In genomic region chr16:48374255-48374654, GRCh38 we compare ENCODE assay signal across 1 cellular context.
A peak's percentile ranks its signal among the peaks of the same experiment; 100 is the strongest.
TF ChIP-seq lines count a peak whose summit lies in the region.

No MANE protein-coding gene starts in this region.

TF ChIP-seq in K562, 482 proteins besides CTCF, POLR2A, EP300 and RAD21 (continued from another document):
- TF ChIP-seq PHTF2 (CRISPR knock-in tag; IDR thresholded peaks at IDR 0.05) (no peak), MAFF (IDR thresholded peaks at IDR 0.05; ENCODE audit: low read length) (peak; percentile 30; the same call in 1 of the 2 replicates), ZNF316 (IDR thresholded peaks at IDR 0.05) (peak; percentile 21; the same call in 1 of the 2 replicates), E2F6 (IDR thresholded peaks at IDR 0.05; ENCODE audit: borderline replicate concordance in 1 of 2, extremely low read depth in 1 of 2, insufficient read depth in 1 of 2, insufficient read length in 1 of 2, low read depth in 1 of 2, low read length in 1 of 2, poor library complexity in 1 of 2, severe bottlenecking in 1 of 2) (no peak), ZNF551 (CRISPR knock-in tag; IDR thresholded peaks at IDR 0.05) (no peak), CBFB (CRISPR knock-in tag; IDR thresholded peaks at IDR 0.05) (no peak), XRCC4 (IDR thresholded peaks at IDR 0.05; ENCODE audit: extremely low read depth, insufficient read depth, insufficient read length) (no peak), MXI1 (IDR thresholded peaks at IDR 0.05; ENCODE audit: low read depth, low read length) (no peak), SMARCA4 (IDR thresholded peaks at IDR 0.05) (peak; percentile 24; the same call in 1 of the 2 replicates), CREB3 (tag; conservative IDR thresholded peaks at IDR 0.05; ENCODE audit: low read depth) (no peak), NFXL1 (CRISPR knock-in tag; IDR thresholded peaks at IDR 0.05) (no peak), NFE2 (IDR thresholded peaks at IDR 0.05; ENCODE audit: low read depth) (peak; percentile 62; the same call in 1 of the 2 replicates)
